Comparison of ENCODE assay signal across 11 cellular contexts in genomic region chr10:74179124-74179710, GRCh38. TPM values are rescaled to one million over a fixed set of nuclear protein-coding genes. Genes with fewer than 3 reads are reported as not detected.
DNase-seq lines count a peak whose midpoint lies in the region; ATAC-seq and TF ChIP-seq lines count a peak whose summit lies in the region.
"Had no signal": no experiment of that assay in that cellular context is flagged by ENCODE, and none has a peak within 500 bp of the region (broad histone marks: within the 10 kb centered on the region; RNA-seq: fewer than 3 reads in every experiment).

No MANE protein-coding gene starts in this region.

- peak overlapping the region; percentile 67 for H3K27ac Mint-ChIP-seq in activated T-cell treated with anti-CD3 and anti-CD28 coated beads, Interleukin-2, amount 50 U/mL, for 72 hours
- no peak overlapping the region for H3K27ac Mint-ChIP-seq in brain
- H3K27ac Mint-ChIP-seq in stimulated activated naive CD8-positive, alpha-beta T cell treated with anti-CD3 and anti-CD28 coated beads, Interleukin-15, amount 100 ng/mL, for 72 hours = peak overlapping the region in 1 of 2 donors; percentile 20

- H3K4me2 ChIP-seq in skeletal muscle satellite cell (ENCODE audit: low read length) = peak overlapping the region; percentile 11

- no peak overlapping the region for H3K9ac ChIP-seq in skeletal muscle satellite cell (ENCODE audit: low read depth, low read length)

- no peaks in the 10 kb centered on the region for H3K9me3 Mint-ChIP-seq in activated T-cell treated with anti-CD3 and anti-CD28 coated beads, Interleukin-2, amount 50 U/mL, for 72 hours
- no peaks in the 10 kb centered on the region for H3K9me3 Mint-ChIP-seq in brain
- H3K9me3 Mint-ChIP-seq in stimulated activated naive CD8-positive, alpha-beta T cell treated with anti-CD3 and anti-CD28 coated beads, Interleukin-15, amount 100 ng/mL, for 72 hours = no peaks in the 10 kb centered on the region

- H3K4me1 Mint-ChIP-seq in activated T-cell treated with anti-CD3 and anti-CD28 coated beads, Interleukin-2, amount 50 U/mL, for 72 hours (ENCODE audit: low read depth) = peaks cover 57% of the 10 kb centered on the region
- peaks cover 48% of the 10 kb centered on the region for H3K4me1 Mint-ChIP-seq in brain
- H3K4me1 Mint-ChIP-seq in stimulated activated naive CD8-positive, alpha-beta T cell treated with anti-CD3 and anti-CD28 coated beads, Interleukin-15, amount 100 ng/mL, for 72 hours = peaks cover 60% of the 10 kb centered on the region

- H3K9me3 ChIP-seq in skeletal muscle satellite cell (replicated peaks; ENCODE audit: low read length) = no peaks in the 10 kb centered on the region
- H3K9me3 ChIP-seq: transverse colon had no signal

- H3K27me3 Mint-ChIP-seq in activated T-cell treated with anti-CD3 and anti-CD28 coated beads, Interleukin-2, amount 50 U/mL, for 72 hours (ENCODE audit: low read depth) = no peaks in the 10 kb centered on the region
- peaks cover 5% of the 10 kb centered on the region for H3K27me3 Mint-ChIP-seq in brain
- H3K27me3 Mint-ChIP-seq in stimulated activated naive CD8-positive, alpha-beta T cell treated with anti-CD3 and anti-CD28 coated beads, Interleukin-15, amount 100 ng/mL, for 72 hours = no peaks in the 10 kb centered on the region

- H3K4me1 ChIP-seq in skeletal muscle satellite cell (ENCODE audit: control insufficient read depth, insufficient read depth, low read length) = peaks cover 34% of the 10 kb centered on the region

- no peak for DNase-seq in activated T-cell treated with anti-CD3 and anti-CD28 coated beads, Interleukin-2, amount 50 U/mL, for 72 hours
- no peak for DNase-seq in activated T-cell treated with anti-CD3 and anti-CD28 coated beads, Interleukin-2, amount 50 U/mL, for 48 hours
- DNase-seq in OCI-M1 (lab: John Stamatoyannopoulos, UW) (peak; percentile 28), cortex of kidney (lab: John Stamatoyannopoulos, UW) (no peak)
- no peak for DNase-seq in stimulated activated naive CD8-positive, alpha-beta T cell treated with anti-CD3 and anti-CD28 coated beads, Interleukin-15, amount 100 ng/mL, for 72 hours
- DNase-seq: NCI-H2029 treated with DMSO at 0.1 percent for 48 hours, right cardiac atrium, transverse colon had no signal

- no peaks in the 10 kb centered on the region for H3K36me3 ChIP-seq in skeletal muscle satellite cell (ENCODE audit: insufficient read depth, low read length)
- H3K36me3 ChIP-seq: transverse colon had no signal

- H3K4me3 Mint-ChIP-seq in activated T-cell treated with anti-CD3 and anti-CD28 coated beads, Interleukin-2, amount 50 U/mL, for 72 hours = peak overlapping the region; percentile 70 to 83
- H3K4me3 Mint-ChIP-seq in brain = peak overlapping the region in 4 of 5 experiments; percentile 71 to 94 (median 76)
- peak overlapping the region in 1 of 2 donors; percentile 53 for H3K4me3 Mint-ChIP-seq in stimulated activated naive CD8-positive, alpha-beta T cell treated with anti-CD3 and anti-CD28 coated beads, Interleukin-15, amount 100 ng/mL, for 72 hours

- no peak overlapping the region for H3K4me3 ChIP-seq in skeletal muscle satellite cell (ENCODE audit: low read length)
- H3K4me3 ChIP-seq: transverse colon had no signal

- H3K27me3 ChIP-seq in skeletal muscle satellite cell (ENCODE audit: control insufficient read depth, insufficient read depth, low read length) = no peaks in the 10 kb centered on the region
- H3K27me3 ChIP-seq: transverse colon had no signal

- no peak for TF ChIP-seq CTCF in brain (conservative IDR thresholded peaks at IDR 0.05)

- no peak for ATAC-seq in activated T-cell treated with anti-CD3 and anti-CD28 coated beads, Interleukin-2, amount 50 U/mL, for 72 hours (replicated peaks in 1 of 2)
- ATAC-seq in stimulated activated naive CD8-positive, alpha-beta T cell treated with anti-CD3 and anti-CD28 coated beads, Interleukin-15, amount 100 ng/mL, for 72 hours = no peak
- no peak for ATAC-seq in GM19452 (IDR thresholded peaks at IDR 0.05; ENCODE audit: unreplicated experiment)
- ATAC-seq: right cardiac atrium had no signal

- H3K36me3 Mint-ChIP-seq in activated T-cell treated with anti-CD3 and anti-CD28 coated beads, Interleukin-2, amount 50 U/mL, for 72 hours (ENCODE audit: insufficient read depth in 2 of 2) = no peaks in the 10 kb centered on the region
- H3K36me3 Mint-ChIP-seq in brain = no peaks in the 10 kb centered on the region

RNA-seq across cellular contexts. Expression of gene ADK, which starts 28.2 kb away (rescaled TPM):
- 10 to 100 TPM; 56.2 to 60.0 TPM for total RNA-seq in activated T-cell treated with anti-CD3 and anti-CD28 coated beads, Interleukin-2, amount 50 U/mL, for 72 hours
- 27.7 TPM for polyA plus RNA-seq in brain (ENCODE audit: insufficient read depth, low read depth, low replicate concordance)
- total RNA-seq in skeletal muscle satellite cell (2012; rRNA removed) = 59.1 and 78.4 TPM in 2 replicates

RNA-seq across cellular contexts. Expression of gene AP3M1, which starts 28.6 kb away (rescaled TPM):
- total RNA-seq in activated T-cell treated with anti-CD3 and anti-CD28 coated beads, Interleukin-2, amount 50 U/mL, for 72 hours = 10 to 100 TPM; 49.2 to 50.4 TPM
- 23.6 TPM for polyA plus RNA-seq in brain (ENCODE audit: insufficient read depth, low read depth, low replicate concordance)
- 31.2 and 32.2 TPM in 2 replicates for total RNA-seq in skeletal muscle satellite cell (2012; rRNA removed)
